ENCODE assay signal across 14 cellular contexts in genomic region chr10:114489521-114490310, GRCh38.
DNase-seq lines count a peak whose midpoint lies in the region; ATAC-seq, FAIRE-seq and TF ChIP-seq lines count a peak whose summit lies in the region.
"Had no signal": no experiment of that assay in that cellular context is flagged by ENCODE, and none has a peak within 500 bp of the region (broad histone marks: within the 10 kb centered on the region; RNA-seq: fewer than 3 reads in every experiment).

No MANE protein-coding gene starts in this region.

- CTCF ChIA-PET in Caco-2 (lab: Charles Lee), result no interaction called here

- DNase-seq in Caco-2 (peak; percentile 43 to 75), HAP-1 (ENCODE audit: low spot score in 2 of 2) (peak; percentile 39 to 55), bronchial epithelial cell (ENCODE audit: low read depth) (no peak), AG08396 (ENCODE audit: low spot score) (no peak), cerebellar cortex (ENCODE audit: low spot score) (no peak)
- DNase-seq: activated B cell treated with CpG ODN at 0.5 μM for 24 hours; effector memory CD8-positive, alpha-beta T cell; stimulated activated CD4-positive, alpha-beta T cell treated with anti-CD3 and anti-CD28 coated beads, Interleukin-12 subunit alpha, Interleukin-12 subunit beta, amount 100 ng/mL, for 4 hours had no signal

- BruUV-seq in Caco-2 (replicated peaks; lab: Mats Ljungman, UMichigan), result no TSS peak

- in situ Hi-C loops in HAP-1 (cut with MboI; ENCODE audit: low sequenced_read_pairs), result no loop called here

- peak overlapping the region; percentile 70 for H3K27ac ChIP-seq in mesodermal cell (ENCODE audit: low read depth, low read length, severe bottlenecking)
- H3K27ac ChIP-seq: KMS-11, SK-N-MC, thoracic aorta had no signal

- H3K27ac Mint-ChIP-seq in Caco-2 (ENCODE audit: unreplicated experiment), result no peak overlapping the region
- H3K27ac Mint-ChIP-seq: activated B cell treated with CpG ODN at 0.5 μM for 24 hours; effector memory CD8-positive, alpha-beta T cell had no signal

- H3K4me3 Mint-ChIP-seq in Caco-2 (ENCODE audit: unreplicated experiment), result no peak overlapping the region
- H3K4me3 Mint-ChIP-seq: activated B cell treated with CpG ODN at 0.5 μM for 24 hours; effector memory CD8-positive, alpha-beta T cell had no signal

- no peaks in the 10 kb centered on the region for H3K27me3 ChIP-seq in Caco-2 (replicated peaks; ENCODE audit: control insufficient read depth, insufficient read depth, low read length)
- H3K27me3 ChIP-seq in HAP-1 (ENCODE audit: low read depth), result no peaks in the 10 kb centered on the region
- H3K27me3 ChIP-seq in bronchial epithelial cell (ENCODE audit: control insufficient read depth, insufficient read depth, low read length), result no peaks in the 10 kb centered on the region

- H3K36me3 ChIP-seq in Caco-2 (ENCODE audit: control insufficient read depth, insufficient read depth, low read length), result no peaks in the 10 kb centered on the region
- H3K36me3 ChIP-seq in HAP-1 (replicated peaks), result no peaks in the 10 kb centered on the region; the same call in 1 of the 2 replicates
- H3K36me3 ChIP-seq in bronchial epithelial cell (ENCODE audit: control insufficient read depth, insufficient read depth, low read length), result peaks cover 26% of the 10 kb centered on the region
- peaks cover 14% of the 10 kb centered on the region for H3K36me3 ChIP-seq in mesodermal cell (ENCODE audit: control insufficient read depth, insufficient read depth, low read length)
- H3K36me3 ChIP-seq: thoracic aorta had no signal

- H3K4me3 ChIP-seq in Caco-2 (ENCODE audit: low read depth, low read length) (no peak overlapping the region), HAP-1 (no peak overlapping the region), bronchial epithelial cell (ENCODE audit: low read depth, low read length) (no peak overlapping the region), mesodermal cell (ENCODE audit: extremely low read depth, insufficient read depth, low read length, poor library complexity, severe bottlenecking) (no peak overlapping the region)
- H3K4me3 ChIP-seq: SK-N-MC, thoracic aorta had no signal

- no peaks in the 10 kb centered on the region for H3K4me1 Mint-ChIP-seq in Caco-2 (ENCODE audit: low read depth, unreplicated experiment)

- H3K27me3 Mint-ChIP-seq in Caco-2 (ENCODE audit: insufficient read depth, unreplicated experiment), result no peaks in the 10 kb centered on the region
- H3K27me3 Mint-ChIP-seq: activated B cell treated with CpG ODN at 0.5 μM for 24 hours; effector memory CD8-positive, alpha-beta T cell had no signal

- H3K9me3 ChIP-seq in Caco-2 (no peaks in the 10 kb centered on the region), HAP-1 (no peaks in the 10 kb centered on the region), mesodermal cell (ENCODE audit: control insufficient read depth, low read length) (peaks cover 4% of the 10 kb centered on the region)
- H3K9me3 ChIP-seq: thoracic aorta had no signal

- POLR2A ChIA-PET in Caco-2 (lab: Charles Lee), result no interaction called here

- H3K36me3 Mint-ChIP-seq in Caco-2 (ENCODE audit: insufficient read depth, unreplicated experiment), result peaks cover 19% of the 10 kb centered on the region

- no peaks in the 10 kb centered on the region for H3K9me3 Mint-ChIP-seq in Caco-2 (ENCODE audit: unreplicated experiment)
- H3K9me3 Mint-ChIP-seq: activated B cell treated with CpG ODN at 0.5 μM for 24 hours; effector memory CD8-positive, alpha-beta T cell had no signal

- FAIRE-seq in bronchial epithelial cell (lab: Jason Lieb, UNC), result peak; percentile 66

- H3K4me1 ChIP-seq in Caco-2 (no peaks in the 10 kb centered on the region), HAP-1 (peaks cover 10% of the 10 kb centered on the region), mesodermal cell (ENCODE audit: control insufficient read depth, insufficient read depth, low read length, poor library complexity, severe bottlenecking) (peaks cover 27% of the 10 kb centered on the region)

- intact Hi-C loops in Caco-2 (cut with micrococcal nuclease; ENCODE audit: unreplicated experiment), result no loop called here

- ATAC-seq in GM18861 (IDR thresholded peaks at IDR 0.05; ENCODE audit: unreplicated experiment) (no peak), GM21723 (IDR thresholded peaks at IDR 0.05; ENCODE audit: unreplicated experiment) (no peak)
- ATAC-seq: effector memory CD8-positive, alpha-beta T cell had no signal

- TF ChIP-seq CTCF in Caco-2 (IDR thresholded peaks at IDR 0.05; ENCODE audit: insufficient read depth in 1 of 2, low read depth in 1 of 2, low read length in 1 of 2, severe bottlenecking in 1 of 2, unreplicated experiment in 1 of 2), result no peak
- no peak for TF ChIP-seq CTCF in bronchial epithelial cell (IDR thresholded peaks at IDR 0.05; ENCODE audit: insufficient read depth, low read length, severe bottlenecking)

- 42 to 44% methylated on average over 12 to 13 of the region's 14 CpGs for WGBS in mesodermal cell (ENCODE audit: insufficient coverage in 2 of 2), 2 experiments

Comparison
In these comparisons a context has a peak if more than half of its experiments do, and no peak if none do; other contexts are left out.
1. DNase-seq: peak in Caco-2 (2 of 2) and HAP-1 (2 of 2); none in bronchial epithelial cell (single experiment), AG08396 (single experiment) and cerebellar cortex (single experiment).